Comparison of ENCODE assay signal across 19 cellular contexts in genomic region chr5:62282951-62283446, GRCh38. TPM values are rescaled to one million over a fixed set of nuclear protein-coding genes. Genes with fewer than 3 reads are reported as not detected.
A peak's percentile ranks its signal among the peaks of the same experiment; 100 is the strongest.
DNase-seq lines count a peak whose midpoint lies in the region; ATAC-seq and TF ChIP-seq lines count a peak whose summit lies in the region.
"Had no signal": no experiment of that assay in that cellular context is flagged by ENCODE, and none has a peak within 500 bp of the region (broad histone marks: within the 10 kb centered on the region; RNA-seq: fewer than 3 reads in every experiment).

No MANE protein-coding gene starts in this region.

- POLR2A ChIA-PET in MCF 10A (lab: Yijun Ruan, JAX) = interaction anchor here (0.6 to 2.4 kb wide), 8 partner anchors 11 to 897 kb away, joined by 3 to 9 read pairs (median 4); partner anchors contain the start of genes DIMT1 and KIF2A

- no peaks in the 10 kb centered on the region for H3K36me3 ChIP-seq in breast epithelium
- H3K36me3 ChIP-seq in hepatocyte (replicated peaks; ENCODE audit: insufficient read depth, low read depth) = no peaks in the 10 kb centered on the region
- H3K36me3 ChIP-seq: BE2C had no signal

- intact Hi-C loops in MCF 10A (cut with micrococcal nuclease) (no loop called here), breast epithelium (cut with DNase I; ENCODE audit: low total_unique reads) (no loop called here)

- BruUV-seq in MCF 10A (replicated peaks; lab: Mats Ljungman, UMichigan) = no TSS peak

- H3K9me2 ChIP-seq in hepatocyte (replicated peaks; ENCODE audit: insufficient read depth) = no peaks in the 10 kb centered on the region

- H3K27ac Mint-ChIP-seq in MCF 10A (ENCODE audit: low read depth, unreplicated experiment) = peak overlapping the region; percentile 21
- H3K27ac Mint-ChIP-seq in activated naive CD8-positive, alpha-beta T cell treated with anti-CD3 and anti-CD28 coated beads, Interleukin-2, amount 50 U/mL, for 24 hours = peak overlapping the region; percentile 17
- H3K27ac Mint-ChIP-seq: CD4-positive, alpha-beta T cell had no signal

- H2AFZ ChIP-seq in hepatocyte = no peak overlapping the region

- TF ChIP-seq POLR2A in breast epithelium (IDR thresholded peaks at IDR 0.05) = no peak

- H3K36me3 Mint-ChIP-seq in MCF 10A (ENCODE audit: insufficient read depth, unreplicated experiment) = no peaks in the 10 kb centered on the region
- H3K36me3 Mint-ChIP-seq in activated naive CD8-positive, alpha-beta T cell treated with anti-CD3 and anti-CD28 coated beads, Interleukin-2, amount 50 U/mL, for 24 hours (ENCODE audit: low read depth) = peaks cover 17% of the 10 kb centered on the region

- H3K4me3 ChIP-seq in breast epithelium = no peak overlapping the region
- H3K4me3 ChIP-seq in hepatocyte = no peak overlapping the region

- CTCF ChIA-PET in MCF 10A (lab: Yijun Ruan, JAX) = no interaction called here

- no peaks in the 10 kb centered on the region for H4K20me1 ChIP-seq in hepatocyte (ENCODE audit: insufficient read depth, poor library complexity, severe bottlenecking)

- H3K9me3 ChIP-seq in breast epithelium (no peaks in the 10 kb centered on the region), hepatocyte (ENCODE audit: low read depth) (no peaks in the 10 kb centered on the region)
- H3K9me3 ChIP-seq: BE2C had no signal

- ATAC-seq in activated naive CD8-positive, alpha-beta T cell treated with anti-CD3 and anti-CD28 coated beads, Interleukin-2, amount 50 U/mL, for 24 hours = no peak

- H3K4me2 ChIP-seq in hepatocyte = peak overlapping the region; percentile 45

- DNase-seq in MCF 10A (ENCODE audit: unreplicated experiment) = peak; percentile 58
- DNase-seq in breast epithelium (ENCODE audit: low spot score in 2 of 2) = no peak
- no peak for DNase-seq in activated naive CD8-positive, alpha-beta T cell treated with anti-CD3 and anti-CD28 coated beads, Interleukin-2, amount 50 U/mL, for 24 hours
- DNase-seq in hepatocyte (ENCODE audit: low spot score) = peak; percentile 12
- no peak for DNase-seq in midbrain (lab: John Stamatoyannopoulos, UW)
- DNase-seq in middle frontal gyrus (ENCODE audit: extremely low spot score, low spot score) = no peak
- no peak for DNase-seq in DMS153 treated with DMSO at 0.1 percent for 48 hours (lab: John Stamatoyannopoulos, UW; ENCODE audit: unreplicated experiment)
- DNase-seq: BE2C; CD4-positive, alpha-beta T cell; DMS79; H7; IMR-90; MV-4-11; NCI-H1417; NCI-H1930; NCI-H446; NCI-H69; NK-92 treated with Interleukin-12 subunit alpha and Interleukin-12 subunit beta, amount 100 ng/mL, for 24 hours; SHP77 treated with DMSO at 0.1 percent for 48 hours had no signal

- no peaks in the 10 kb centered on the region for H3K9me3 Mint-ChIP-seq in MCF 10A (ENCODE audit: unreplicated experiment)
- peaks cover 15% of the 10 kb centered on the region for H3K9me3 Mint-ChIP-seq in activated naive CD8-positive, alpha-beta T cell treated with anti-CD3 and anti-CD28 coated beads, Interleukin-2, amount 50 U/mL, for 24 hours
- H3K9me3 Mint-ChIP-seq: CD4-positive, alpha-beta T cell had no signal

- H3K4me1 Mint-ChIP-seq in MCF 10A (ENCODE audit: insufficient read depth, unreplicated experiment) = peaks cover 24% of the 10 kb centered on the region
- peaks cover 58% of the 10 kb centered on the region for H3K4me1 Mint-ChIP-seq in activated naive CD8-positive, alpha-beta T cell treated with anti-CD3 and anti-CD28 coated beads, Interleukin-2, amount 50 U/mL, for 24 hours

- no peaks in the 10 kb centered on the region for H3K4me1 ChIP-seq in breast epithelium
- peaks cover 6% of the 10 kb centered on the region for H3K4me1 ChIP-seq in hepatocyte (ENCODE audit: insufficient read depth)
- H3K4me1 ChIP-seq: BE2C had no signal

- H3K27me3 Mint-ChIP-seq in MCF 10A (ENCODE audit: insufficient read depth, unreplicated experiment) = no peaks in the 10 kb centered on the region
- no peaks in the 10 kb centered on the region for H3K27me3 Mint-ChIP-seq in activated naive CD8-positive, alpha-beta T cell treated with anti-CD3 and anti-CD28 coated beads, Interleukin-2, amount 50 U/mL, for 24 hours
- H3K27me3 Mint-ChIP-seq: CD4-positive, alpha-beta T cell had no signal

- no peak for TF ChIP-seq CTCF in MCF 10A (IDR thresholded peaks at IDR 0.05; ENCODE audit: unreplicated experiment)
- TF ChIP-seq CTCF in breast epithelium (IDR thresholded peaks at IDR 0.05) = no peak
- TF ChIP-seq CTCF in hepatocyte (IDR thresholded peaks at IDR 0.05; ENCODE audit: poor library complexity) = no peak

- H3K79me2 ChIP-seq in hepatocyte = no peaks in the 10 kb centered on the region

- no peaks in the 10 kb centered on the region for H3K27me3 ChIP-seq in breast epithelium
- H3K27me3 ChIP-seq in hepatocyte = no peaks in the 10 kb centered on the region
- H3K27me3 ChIP-seq: BE2C had no signal

- WGBS in hepatocyte (ENCODE audit: low lambda C conversion rate, missing lambda C conversion rate) = 67% methylated on average over 1 of the region's 1 CpG

- no peak overlapping the region for H3K27ac ChIP-seq in breast epithelium
- H3K27ac ChIP-seq in hepatocyte = peak overlapping the region; percentile 79

- H3K4me3 Mint-ChIP-seq in MCF 10A (ENCODE audit: unreplicated experiment) = no peak overlapping the region
- H3K4me3 Mint-ChIP-seq in activated naive CD8-positive, alpha-beta T cell treated with anti-CD3 and anti-CD28 coated beads, Interleukin-2, amount 50 U/mL, for 24 hours = no peak overlapping the region
- H3K4me3 Mint-ChIP-seq: CD4-positive, alpha-beta T cell had no signal

RNA-seq across cellular contexts. Expression of gene KIF2A, which starts 23.0 kb away (rescaled TPM):
- total RNA-seq in MCF 10A (2022) = 45.0 and 61.0 TPM in 2 replicates
- 10 to 100 TPM; 50.8 to 57.4 (median 51.7) TPM for total RNA-seq in breast epithelium
- 46.9 and 60.5 TPM in 2 replicates for total RNA-seq in hepatocyte
- polyA plus RNA-seq in hepatocyte = 28.3 and 35.2 TPM in 2 replicates

Comparison
In these comparisons a context has a peak if more than half of its experiments do, and no peak if none do; other contexts are left out.
1. DNase-seq: peak in MCF 10A (single experiment) and hepatocyte (single experiment); none in breast epithelium (0 of 2), activated naive CD8-positive, alpha-beta T cell treated with anti-CD3 and anti-CD28 coated beads, Interleukin-2, amount 50 U/mL, for 24 hours (single experiment), midbrain (single experiment), middle frontal gyrus (single experiment) and DMS153 treated with DMSO at 0.1 percent for 48 hours (single experiment).